ENCODE assay signal across 1 cellular context in genomic region chr14:33542338-33543290, GRCh38.
TF ChIP-seq lines count a peak whose summit lies in the region.

No MANE protein-coding gene starts in this region.

TF ChIP-seq in HepG2, 621 proteins besides CTCF, POLR2A, EP300 and RAD21 (continued from another document):
- TF ChIP-seq ZUFSP (CRISPR knock-in tag; IDR thresholded peaks at IDR 0.05; ENCODE audit: borderline replicate concordance) (no peak), MLXIP (CRISPR knock-in tag; IDR thresholded peaks at IDR 0.05; ENCODE audit: borderline replicate concordance) (no peak), ZNF770 (CRISPR knock-in tag; IDR thresholded peaks at IDR 0.05) (no peak), MZF1 (CRISPR knock-in tag; IDR thresholded peaks at IDR 0.05; ENCODE audit: borderline replicate concordance) (no peak)
